ENCODE assay signal across 8 cellular contexts in genomic region chr9:126914458-126915280, GRCh38. TPM values are rescaled to one million over a fixed set of nuclear protein-coding genes. Genes with fewer than 3 reads are reported as not detected.
DNase-seq lines count a peak whose midpoint lies in the region; ATAC-seq and TF ChIP-seq lines count a peak whose summit lies in the region.

A gene with protein sequence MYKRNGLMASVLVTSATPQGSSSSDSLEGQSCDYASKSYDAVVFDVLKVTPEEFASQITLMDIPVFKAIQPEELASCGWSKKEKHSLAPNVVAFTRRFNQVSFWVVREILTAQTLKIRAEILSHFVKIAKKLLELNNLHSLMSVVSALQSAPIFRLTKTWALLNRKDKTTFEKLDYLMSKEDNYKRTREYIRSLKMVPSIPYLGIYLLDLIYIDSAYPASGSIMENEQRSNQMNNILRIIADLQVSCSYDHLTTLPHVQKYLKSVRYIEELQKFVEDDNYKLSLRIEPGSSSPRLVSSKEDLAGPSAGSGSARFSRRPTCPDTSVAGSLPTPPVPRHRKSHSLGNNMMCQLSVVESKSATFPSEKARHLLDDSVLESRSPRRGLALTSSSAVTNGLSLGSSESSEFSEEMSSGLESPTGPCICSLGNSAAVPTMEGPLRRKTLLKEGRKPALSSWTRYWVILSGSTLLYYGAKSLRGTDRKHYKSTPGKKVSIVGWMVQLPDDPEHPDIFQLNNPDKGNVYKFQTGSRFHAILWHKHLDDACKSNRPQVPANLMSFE (plus strand): TSS chr9:126914782. CDS start chr9:126962290, 47,508 bp downstream.

- peak within 1 kb of the TSS; percentile 57; the same call in 1 of the 2 replicates for H3K4me2 ChIP-seq in KMS-11

- peak; percentile 86 for DNase-seq in DMS79 (lab: John Stamatoyannopoulos, UW)
- DNase-seq in activated T-cell treated with anti-CD3 and anti-CD28 coated beads, Interleukin-2, amount 50 U/mL, for 48 hours = peak; percentile 90 to 93
- peak; percentile 98 for DNase-seq in esophagus muscularis mucosa (ENCODE audit: extremely low spot score)
- peak; percentile 91 for DNase-seq in stimulated activated CD8-positive, alpha-beta memory T cell treated with anti-CD3 and anti-CD28 coated beads, Interleukin-4, amount 100 ng/mL, for 48 hours

- TF ChIP-seq POLR2A in esophagus muscularis mucosa (IDR thresholded peaks at IDR 0.05; ENCODE audit: low read depth) = no peak

- no peak for TF ChIP-seq CTCF in KMS-11 (conservative IDR thresholded peaks at IDR 0.05; ENCODE audit: low read depth, low read length)
- TF ChIP-seq CTCF in esophagus muscularis mucosa (IDR thresholded peaks at IDR 0.05) = no peak

- H2AFZ ChIP-seq in KMS-11 (ENCODE audit: low read depth) = peak within 1 kb of the TSS; percentile 35; the same call in 1 of the 2 replicates

- TF ChIP-seq EP300 in esophagus muscularis mucosa (IDR thresholded peaks at IDR 0.05) = no peak

- H3K9me3 ChIP-seq in esophagus muscularis mucosa (no peaks in the 10 kb centered on the region), muscle layer of colon (ENCODE audit: low read length) (no peaks in the 10 kb centered on the region)

- no peaks in the 10 kb centered on the region for H4K20me1 ChIP-seq in KMS-11 (ENCODE audit: insufficient read depth)

- H3K36me3 ChIP-seq in KMS-11 (ENCODE audit: insufficient read depth) = no peaks in the 10 kb centered on the region
- H3K36me3 ChIP-seq in esophagus muscularis mucosa = no peaks in the 10 kb centered on the region
- no peaks in the 10 kb centered on the region for H3K36me3 ChIP-seq in muscle layer of colon (ENCODE audit: insufficient read depth, low read length)

- WGBS in esophagus muscularis mucosa = 2% methylated on average over 12 of the region's 105 CpGs

- intact Hi-C loops in esophagus muscularis mucosa (cut with DNase I) = loop anchor here (5.0 kb wide), 1 partner anchor 52 kb away; the partner anchor contains the start of gene ZBTB34

- peak within 1 kb of the TSS; percentile 18; the same call in 1 of the 2 replicates for H3K9ac ChIP-seq in KMS-11
- H3K9ac ChIP-seq in muscle layer of colon (ENCODE audit: low read length) = no peak within 1 kb of the TSS

- H3K4me1 ChIP-seq in KMS-11 (ENCODE audit: low read depth, poor library complexity, severe bottlenecking) (peaks cover 8% of the 10 kb centered on the region), esophagus muscularis mucosa (peaks cover 10 to 16% (median 13%) of the 10 kb centered on the region in 4 donors), muscle layer of colon (ENCODE audit: insufficient read depth, low read length) (no peaks in the 10 kb centered on the region)

- H3K27ac ChIP-seq in KMS-11 = no peak within 1 kb of the TSS
- H3K27ac ChIP-seq in esophagus muscularis mucosa (replicated peaks in 1 of 4) = peak within 1 kb of the TSS; percentile 81 to 86 (median 84)
- H3K27ac ChIP-seq in muscle layer of colon (ENCODE audit: low read depth, low read length) = peak within 1 kb of the TSS; percentile 66

- H3K27me3 ChIP-seq in KMS-11 (ENCODE audit: insufficient read depth, low read depth) (no peaks in the 10 kb centered on the region; the same call in 1 of the 2 replicates), esophagus muscularis mucosa (no peaks in the 10 kb centered on the region), muscle layer of colon (ENCODE audit: control insufficient read depth in 1 of 2, insufficient read depth in 2 of 2, low read length in 2 of 2) (no peaks in the 10 kb centered on the region)

- no peaks in the 10 kb centered on the region for H3K79me2 ChIP-seq in KMS-11 (ENCODE audit: insufficient read depth, low read depth)

- H3K4me3 ChIP-seq in KMS-11 (IDR thresholded peaks at IDR 0.05; ENCODE audit: insufficient read depth, low read depth, low read length) (no peak within 1 kb of the TSS), esophagus muscularis mucosa (peak within 1 kb of the TSS; percentile 67 to 92 (median 76)), muscle layer of colon (ENCODE audit: low read depth in 1 of 2, low read length in 2 of 2) (peak within 1 kb of the TSS; percentile 36 to 41)

- peak; percentile 97 for ATAC-seq in GM21786 (IDR thresholded peaks at IDR 0.05; ENCODE audit: unreplicated experiment)

TF ChIP-seq in PFSK-1, 5 proteins besides CTCF, POLR2A, EP300 and RAD21:
- TF ChIP-seq POLR2AphosphoS5 (IDR thresholded peaks at IDR 0.05; ENCODE audit: low read depth, low read length) = no peak
- TF ChIP-seq, protein P1, sequence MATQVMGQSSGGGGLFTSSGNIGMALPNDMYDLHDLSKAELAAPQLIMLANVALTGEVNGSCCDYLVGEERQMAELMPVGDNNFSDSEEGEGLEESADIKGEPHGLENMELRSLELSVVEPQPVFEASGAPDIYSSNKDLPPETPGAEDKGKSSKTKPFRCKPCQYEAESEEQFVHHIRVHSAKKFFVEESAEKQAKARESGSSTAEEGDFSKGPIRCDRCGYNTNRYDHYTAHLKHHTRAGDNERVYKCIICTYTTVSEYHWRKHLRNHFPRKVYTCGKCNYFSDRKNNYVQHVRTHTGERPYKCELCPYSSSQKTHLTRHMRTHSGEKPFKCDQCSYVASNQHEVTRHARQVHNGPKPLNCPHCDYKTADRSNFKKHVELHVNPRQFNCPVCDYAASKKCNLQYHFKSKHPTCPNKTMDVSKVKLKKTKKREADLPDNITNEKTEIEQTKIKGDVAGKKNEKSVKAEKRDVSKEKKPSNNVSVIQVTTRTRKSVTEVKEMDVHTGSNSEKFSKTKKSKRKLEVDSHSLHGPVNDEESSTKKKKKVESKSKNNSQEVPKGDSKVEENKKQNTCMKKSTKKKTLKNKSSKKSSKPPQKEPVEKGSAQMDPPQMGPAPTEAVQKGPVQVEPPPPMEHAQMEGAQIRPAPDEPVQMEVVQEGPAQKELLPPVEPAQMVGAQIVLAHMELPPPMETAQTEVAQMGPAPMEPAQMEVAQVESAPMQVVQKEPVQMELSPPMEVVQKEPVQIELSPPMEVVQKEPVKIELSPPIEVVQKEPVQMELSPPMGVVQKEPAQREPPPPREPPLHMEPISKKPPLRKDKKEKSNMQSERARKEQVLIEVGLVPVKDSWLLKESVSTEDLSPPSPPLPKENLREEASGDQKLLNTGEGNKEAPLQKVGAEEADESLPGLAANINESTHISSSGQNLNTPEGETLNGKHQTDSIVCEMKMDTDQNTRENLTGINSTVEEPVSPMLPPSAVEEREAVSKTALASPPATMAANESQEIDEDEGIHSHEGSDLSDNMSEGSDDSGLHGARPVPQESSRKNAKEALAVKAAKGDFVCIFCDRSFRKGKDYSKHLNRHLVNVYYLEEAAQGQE (IDR thresholded peaks at IDR 0.05; ENCODE audit: insufficient read depth in 1 of 2, low read depth in 2 of 2, low read length in 2 of 2) = no peak
- peak; percentile 38 for TF ChIP-seq FOXP2 (optimal IDR thresholded peaks at IDR 0.05; ENCODE audit: borderline replicate concordance, extremely low read depth, extremely low read length, insufficient read depth)
- TF ChIP-seq SIN3A (IDR thresholded peaks at IDR 0.05; ENCODE audit: borderline replicate concordance, insufficient read depth, low read length) = no peak

RNA-seq across cellular contexts. Expression of the gene that starts here (rescaled TPM):
- 3.3 TPM for polyA plus RNA-seq in PFSK-1 (2012; ENCODE audit: insufficient read length, low read depth)
- total RNA-seq in esophagus muscularis mucosa = 10 to 100 TPM in 2 of 4 donors, 1 to 10 TPM in 2; 4.6 to 11.9 (median 10.0) TPM
